1 cellular context compared by ENCODE assay signal in the genomic region with DNA sequence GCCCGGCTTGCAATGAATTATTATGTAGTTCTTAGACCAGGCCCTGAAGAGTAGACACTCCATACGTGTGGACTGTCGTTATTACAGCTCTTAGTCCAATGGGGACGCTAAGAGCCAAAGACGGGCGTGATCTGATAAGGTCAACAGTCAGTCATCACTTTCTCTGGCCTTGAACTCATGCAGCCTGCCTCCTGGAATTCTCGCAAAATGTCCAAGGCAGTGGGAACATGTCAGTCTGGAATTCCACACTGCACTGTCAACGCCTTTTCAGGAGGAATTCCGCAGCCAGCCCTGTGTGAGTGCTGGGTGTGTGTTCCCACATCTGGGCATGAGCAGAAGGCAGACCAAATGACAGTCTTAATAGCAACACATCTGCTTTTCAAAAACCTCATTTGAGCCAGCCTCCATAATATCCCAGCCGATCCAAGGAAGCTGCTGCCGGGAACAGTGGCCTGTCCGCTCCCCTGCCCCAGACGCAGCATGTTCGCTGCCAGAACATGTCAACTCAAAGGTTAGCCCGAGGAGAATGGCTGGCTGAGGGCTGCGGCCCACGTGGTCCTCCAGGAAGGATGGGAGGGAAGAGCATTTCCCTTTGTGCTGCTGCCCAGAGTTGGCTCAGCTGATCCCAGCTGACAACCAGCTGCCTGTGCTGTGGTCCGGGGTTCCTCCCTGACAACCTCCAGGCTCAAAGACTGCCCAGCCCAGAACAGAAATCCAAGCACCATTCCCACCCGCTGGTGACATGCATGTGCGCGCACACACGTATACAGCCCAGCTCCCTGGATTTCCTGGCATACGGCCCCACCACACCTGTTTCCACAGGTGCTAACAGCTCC.
A peak's percentile ranks its signal among the peaks of the same experiment; 100 is the strongest.
TF ChIP-seq lines count a peak whose summit lies in the region.

No MANE protein-coding gene starts in this region.

TF ChIP-seq in endothelial cell of umbilical vein, 7 proteins besides CTCF, POLR2A, EP300 and RAD21:
- TF ChIP-seq MYC (IDR thresholded peaks at IDR 0.05; ENCODE audit: low read depth, low read length), result no peak
- TF ChIP-seq, protein P1, sequence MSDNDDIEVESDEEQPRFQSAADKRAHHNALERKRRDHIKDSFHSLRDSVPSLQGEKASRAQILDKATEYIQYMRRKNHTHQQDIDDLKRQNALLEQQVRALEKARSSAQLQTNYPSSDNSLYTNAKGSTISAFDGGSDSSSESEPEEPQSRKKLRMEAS (IDR thresholded peaks at IDR 0.05; ENCODE audit: insufficient read depth, insufficient read length), result peak; percentile 79
TF ChIP-seq in endothelial cell of umbilical vein: peak in this region for 1.
